In the genomic region with DNA sequence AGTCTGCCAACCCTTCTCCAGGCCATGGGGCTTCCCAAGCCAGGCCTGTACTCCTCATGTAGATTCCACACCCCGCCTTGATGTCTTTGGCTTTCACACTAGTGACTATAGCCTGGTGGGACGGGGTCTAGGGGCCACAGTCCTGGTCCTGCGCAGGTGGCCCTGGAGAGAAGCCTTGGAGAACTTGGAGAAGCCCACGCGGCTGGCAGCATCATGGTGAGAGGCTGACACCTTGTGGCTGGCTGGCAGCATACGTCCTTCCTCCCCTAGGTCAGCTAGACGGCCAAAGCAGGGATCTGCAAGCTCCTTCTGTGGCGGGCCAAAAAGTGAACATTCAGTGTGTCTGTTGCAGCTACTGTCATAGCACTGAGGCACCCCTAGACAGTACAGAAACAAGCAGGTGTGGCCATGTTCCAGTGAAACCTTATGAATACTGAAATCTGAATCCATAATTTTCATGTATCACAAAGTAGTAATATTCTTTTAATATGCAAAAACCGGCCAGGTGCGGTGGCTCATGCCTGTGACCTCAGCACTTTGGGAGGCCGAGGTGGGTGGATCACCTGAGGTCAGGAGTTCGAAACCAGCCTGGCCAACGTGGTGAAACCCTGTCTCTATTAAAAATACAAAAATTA, we compare ENCODE assay signal across 8 cellular contexts. TPM values are rescaled to one million over a fixed set of nuclear protein-coding genes. Genes with fewer than 3 reads are reported as not detected.
A peak's percentile ranks its signal among the peaks of the same experiment; 100 is the strongest.
DNase-seq lines count a peak whose midpoint lies in the region; ATAC-seq and TF ChIP-seq lines count a peak whose summit lies in the region.

No MANE protein-coding gene starts in this region.

- H3K9ac ChIP-seq in DND-41 (ENCODE audit: low read depth, low read length): no peak overlapping the region
- no peak overlapping the region for H3K9ac ChIP-seq in Karpas-422 (ENCODE audit: low read length)
- no peak overlapping the region for H3K9ac ChIP-seq in parathyroid adenoma

- CTCF ChIA-PET in activated naive CD4-positive, alpha-beta T cell treated with anti-CD3 and anti-CD28 coated beads for 36 hours (lab: Charles Lee): interaction anchor here (0.7 to 6.3 kb wide), 10 partner anchors 12 to 532 kb away, joined by 3 to 49 read pairs (median 4); no protein-coding TSS in a partner anchor

- H3K4me2 ChIP-seq in DND-41 (ENCODE audit: insufficient read depth, low read length) (no peak overlapping the region), Karpas-422 (ENCODE audit: low read depth, low read length, poor library complexity, severe bottlenecking) (no peak overlapping the region), parathyroid adenoma (ENCODE audit: low read length) (no peak overlapping the region)

- no peaks in the 10 kb centered on the region for H3K27me3 ChIP-seq in DND-41 (ENCODE audit: insufficient read depth, low read length, poor library complexity)
- no peaks in the 10 kb centered on the region for H3K27me3 ChIP-seq in Karpas-422 (ENCODE audit: low read length)
- H3K27me3 ChIP-seq in parathyroid adenoma (ENCODE audit: control insufficient read depth, insufficient read depth, low read length): no peaks in the 10 kb centered on the region

- H3K27ac ChIP-seq in DND-41 (ENCODE audit: low read length) (no peak overlapping the region), Karpas-422 (ENCODE audit: low read length) (no peak overlapping the region), parathyroid adenoma (no peak overlapping the region)

- no peaks in the 10 kb centered on the region for H3K36me3 Mint-ChIP-seq in activated naive CD4-positive, alpha-beta T cell treated with anti-CD3 and anti-CD28 coated beads for 36 hours (ENCODE audit: low read depth)

- TF ChIP-seq CTCF in DND-41 (IDR thresholded peaks at IDR 0.05; ENCODE audit: borderline replicate concordance, extremely low read depth, low read length, poor library complexity, severe bottlenecking): peak; percentile 87
- TF ChIP-seq CTCF in parathyroid adenoma (IDR thresholded peaks at IDR 0.05): peak; percentile 49

- peak; percentile 66 for DNase-seq in DND-41
- peak; percentile 90 for DNase-seq in Karpas-422
- peak; percentile 61 for DNase-seq in RPMI7951 (ENCODE audit: low read depth)
- peak; percentile 71 for DNase-seq in activated naive CD4-positive, alpha-beta T cell treated with anti-CD3 and anti-CD28 coated beads for 36 hours
- peak; percentile 70 for DNase-seq in glomerular visceral epithelial cell (ENCODE audit: extremely low spot score)

- no peaks in the 10 kb centered on the region for H3K79me2 ChIP-seq in DND-41 (ENCODE audit: insufficient read depth, low read length)
- H3K79me2 ChIP-seq in Karpas-422 (ENCODE audit: low read length): no peaks in the 10 kb centered on the region
- H3K79me2 ChIP-seq in parathyroid adenoma: no peaks in the 10 kb centered on the region

- H3K9me3 ChIP-seq in DND-41 (ENCODE audit: insufficient read depth, low read length, severe bottlenecking) (no peaks in the 10 kb centered on the region), Karpas-422 (ENCODE audit: low read length) (no peaks in the 10 kb centered on the region), parathyroid adenoma (ENCODE audit: control insufficient read depth, low read length) (no peaks in the 10 kb centered on the region)

- 0 out of 2 replicates have a peak overlapping the region, but pooled peaks have one; percentile 49 for H2AFZ ChIP-seq in DND-41 (ENCODE audit: low read depth, low read length)
- no peak overlapping the region for H2AFZ ChIP-seq in Karpas-422 (ENCODE audit: low read length)
- H2AFZ ChIP-seq in parathyroid adenoma: no peak overlapping the region

- no peaks in the 10 kb centered on the region for H3K36me3 ChIP-seq in DND-41 (ENCODE audit: insufficient read depth, low read length)
- H3K36me3 ChIP-seq in Karpas-422 (ENCODE audit: insufficient read depth, low read length): no peaks in the 10 kb centered on the region
- no peaks in the 10 kb centered on the region for H3K36me3 ChIP-seq in parathyroid adenoma (ENCODE audit: control insufficient read depth, insufficient read depth, low read length)

- H4K20me1 ChIP-seq in DND-41 (ENCODE audit: insufficient read depth, low read length) (no peaks in the 10 kb centered on the region), Karpas-422 (ENCODE audit: insufficient read depth, low read depth, low read length) (no peaks in the 10 kb centered on the region)

- intact Hi-C loops in activated naive CD4-positive, alpha-beta T cell treated with anti-CD3 and anti-CD28 coated beads for 36 hours (cut with micrococcal nuclease): no loop called here

- no peak overlapping the region for H3K27ac Mint-ChIP-seq in activated naive CD4-positive, alpha-beta T cell treated with anti-CD3 and anti-CD28 coated beads for 36 hours

- peak; percentile 87 for ATAC-seq in DND-41 (ENCODE audit: insufficient read depth, low read depth)
- ATAC-seq in HG03571 (IDR thresholded peaks at IDR 0.05; ENCODE audit: unreplicated experiment): no peak
- ATAC-seq in GM19467 (IDR thresholded peaks at IDR 0.05; ENCODE audit: unreplicated experiment): no peak

- H3K4me3 Mint-ChIP-seq in activated naive CD4-positive, alpha-beta T cell treated with anti-CD3 and anti-CD28 coated beads for 36 hours: no peak overlapping the region

- H3K4me1 Mint-ChIP-seq in activated naive CD4-positive, alpha-beta T cell treated with anti-CD3 and anti-CD28 coated beads for 36 hours (ENCODE audit: low read depth): no peaks in the 10 kb centered on the region

- H3K4me1 ChIP-seq in DND-41 (ENCODE audit: insufficient read depth, low read length): peaks cover 6% of the 10 kb centered on the region
- H3K4me1 ChIP-seq in Karpas-422 (ENCODE audit: low read length): peaks cover 29% of the 10 kb centered on the region
- H3K4me1 ChIP-seq in parathyroid adenoma: no peaks in the 10 kb centered on the region

- H3K9me2 ChIP-seq in Karpas-422 (replicated peaks; ENCODE audit: insufficient read depth, low read length): no peaks in the 10 kb centered on the region

- no peaks in the 10 kb centered on the region for H3K9me3 Mint-ChIP-seq in activated naive CD4-positive, alpha-beta T cell treated with anti-CD3 and anti-CD28 coated beads for 36 hours

- no peaks in the 10 kb centered on the region for H3K27me3 Mint-ChIP-seq in activated naive CD4-positive, alpha-beta T cell treated with anti-CD3 and anti-CD28 coated beads for 36 hours (ENCODE audit: low read depth)

- H3K4me3 ChIP-seq in DND-41 (ENCODE audit: low read depth in 1 of 2, low read length in 2 of 2) (no peak overlapping the region), Karpas-422 (ENCODE audit: low read length) (no peak overlapping the region), parathyroid adenoma (ENCODE audit: low read depth, low read length) (no peak overlapping the region)

RNA-seq across cellular contexts. Expression of gene FAM83F, which starts 42.0 kb away (rescaled TPM):
- total RNA-seq in Karpas-422 (2014; rRNA removed; shearing (Covaris generic); ENCODE audit: low replicate concordance): under 0.01 and 0.07 TPM in 2 replicates
- total RNA-seq in RPMI7951 (2014; rRNA removed; shearing (Covaris generic)): 0.10 TPM in 1 of 2 replicates, not detected in the other
- total RNA-seq in activated naive CD4-positive, alpha-beta T cell treated with anti-CD3 and anti-CD28 coated beads for 36 hours: 1 to 10 TPM; 1.8 to 1.9 TPM
